ENCODE assay signal across 8 cellular contexts in genomic region chrX:74614193-74614909, GRCh38. TPM values are rescaled to one million over a fixed set of nuclear protein-coding genes. Genes with fewer than 3 reads are reported as not detected.
DNase-seq lines count a peak whose midpoint lies in the region; ATAC-seq and TF ChIP-seq lines count a peak whose summit lies in the region.

TSS of gene RLIM (minus strand) at chrX:74614624. CDS start at chrX:74595977, 18,647 bp downstream.

- no peak for TF ChIP-seq RAD21 in liver (IDR thresholded peaks at IDR 0.05)

- ATAC-seq in GM19438 (IDR thresholded peaks at IDR 0.05; ENCODE audit: low read depth, unreplicated experiment) (peak; percentile 89), HG03575 (IDR thresholded peaks at IDR 0.05; ENCODE audit: extremely low read depth, insufficient number of reproducible peaks, low FRiP score, unreplicated experiment) (peak; percentile 84)

- H3K4me3 ChIP-seq in dorsolateral prefrontal cortex (peak within 1 kb of the TSS; percentile 45 to 92 (median 76)), liver (ENCODE audit: low read depth in 1 of 3, low read length in 3 of 3) (peak within 1 kb of the TSS; percentile 74 to 86 (median 83))

- H3K27me3 ChIP-seq in dorsolateral prefrontal cortex: peaks cover 0 to 23% (median 0%) of the 10 kb centered on the region in 45 donors
- no peaks in the 10 kb centered on the region for H3K27me3 ChIP-seq in liver (ENCODE audit: control insufficient read depth in 4 of 4, insufficient read depth in 4 of 4, low read length in 3 of 4)

- H3K4me1 ChIP-seq in liver (ENCODE audit: control insufficient read depth in 4 of 4, insufficient read depth in 4 of 4, low read length in 3 of 4): no peaks in the 10 kb centered on the region

- no peaks in the 10 kb centered on the region for H3K9me3 ChIP-seq in liver (ENCODE audit: control insufficient read depth in 4 of 4, low read length in 3 of 4)

- H3K27ac ChIP-seq in dorsolateral prefrontal cortex (peak within 1 kb of the TSS; percentile 75 to 96 (median 92)), liver (ENCODE audit: low read depth in 1 of 2, low read length in 2 of 2) (peak within 1 kb of the TSS; percentile 75 to 93)

- intact Hi-C loops in activated CD4-positive, alpha-beta memory T cell treated with anti-CD3 and anti-CD28 coated beads for 36 hours (cut with micrococcal nuclease): loop anchor here (1.0 to 10.0 kb wide), 7 partner anchors 36 to 1560 kb away; partner anchors contain the start of gene PBDC1
- intact Hi-C loops in dorsolateral prefrontal cortex (cut with DNase I): loop anchor here (10.0 kb wide), 3 partner anchors 190 to 660 kb away; partner anchors contain the start of genes ABCB7 (in 1 of the 2), SLC16A2 (in 1 of the 2) and UPRT (in 1 of the 2)

- H3K9ac ChIP-seq in liver (ENCODE audit: low read depth in 1 of 2, low read length in 2 of 2): peak within 1 kb of the TSS; percentile 64 to 78

- POLR2A ChIA-PET in activated CD4-positive, alpha-beta memory T cell treated with anti-CD3 and anti-CD28 coated beads for 36 hours (lab: Charles Lee): interaction anchor here (0.7 to 0.8 kb wide), 4 partner anchors 36 to 311 kb away, joined by 3 to 6 read pairs (median 4); partner anchors contain the start of gene NEXMIF

- no peaks in the 10 kb centered on the region for H3K27me3 Mint-ChIP-seq in activated CD4-positive, alpha-beta memory T cell treated with anti-CD3 and anti-CD28 coated beads for 36 hours

- H3K36me3 ChIP-seq in liver (ENCODE audit: control insufficient read depth in 4 of 4, insufficient read depth in 3 of 4, low read depth in 1 of 4, low read length in 3 of 4): no peaks in the 10 kb centered on the region

- WGBS in liver: under 1% methylated on average over 59 of the region's 59 CpGs

- H3K27ac Mint-ChIP-seq in activated CD4-positive, alpha-beta memory T cell treated with anti-CD3 and anti-CD28 coated beads for 36 hours: peak within 1 kb of the TSS; percentile 99

- CTCF ChIA-PET in activated CD4-positive, alpha-beta memory T cell treated with anti-CD3 and anti-CD28 coated beads for 36 hours (lab: Charles Lee): no interaction called here

- H3K9me3 Mint-ChIP-seq in activated CD4-positive, alpha-beta memory T cell treated with anti-CD3 and anti-CD28 coated beads for 36 hours: no peaks in the 10 kb centered on the region

- peaks cover 12% of the 10 kb centered on the region for H3K4me1 Mint-ChIP-seq in activated CD4-positive, alpha-beta memory T cell treated with anti-CD3 and anti-CD28 coated beads for 36 hours (ENCODE audit: low read depth)

- peak; percentile 95 for DNase-seq in CD1c-positive myeloid dendritic cell (ENCODE audit: extremely low spot score)
- DNase-seq in NCI-H82 treated with DMSO at 0.1 percent for 48 hours (lab: John Stamatoyannopoulos, UW; ENCODE audit: unreplicated experiment): peak; percentile 86
- DNase-seq in activated CD4-positive, alpha-beta memory T cell treated with anti-CD3 and anti-CD28 coated beads for 36 hours: peak; percentile 95
- peak; percentile 82 to 95 (median 92) for DNase-seq in dorsolateral prefrontal cortex
- DNase-seq in stimulated activated CD4-positive, alpha-beta T cell treated with anti-CD3 and anti-CD28 coated beads, Interleukin-4, amount 100 ng/mL, for 24 hours: peak; percentile 92

- H3K4me3 Mint-ChIP-seq in activated CD4-positive, alpha-beta memory T cell treated with anti-CD3 and anti-CD28 coated beads for 36 hours: peak within 1 kb of the TSS; percentile 98

- peaks cover 12% of the 10 kb centered on the region for H3K36me3 Mint-ChIP-seq in activated CD4-positive, alpha-beta memory T cell treated with anti-CD3 and anti-CD28 coated beads for 36 hours

- TF ChIP-seq CTCF in dorsolateral prefrontal cortex (IDR thresholded peaks at IDR 0.05 in 54 of 56, conservative IDR thresholded peaks at IDR 0.05 in 2 of 56; ENCODE audit: low read depth in 1 of 56, partially characterized antibody in 56 of 56) (peak in 4 of 56 donors; percentile 7 to 19 (median 14)), liver (IDR thresholded peaks at IDR 0.05; ENCODE audit: low read depth, low read length, missing input control) (no peak)

TF ChIP-seq in liver, 16 proteins besides CTCF, POLR2A, EP300 and RAD21:
- no peak for TF ChIP-seq RXRA (IDR thresholded peaks at IDR 0.05)
- TF ChIP-seq TAF1 (conservative IDR thresholded peaks at IDR 0.05): peak; percentile 81
- peak; percentile 67 for TF ChIP-seq SP1 (IDR thresholded peaks at IDR 0.05)
- TF ChIP-seq FOXA1 (IDR thresholded peaks at IDR 0.05): no peak
- peak; percentile 82 for TF ChIP-seq MAX (IDR thresholded peaks at IDR 0.05)
- TF ChIP-seq ATF3 (IDR thresholded peaks at IDR 0.05): no peak
- peak; percentile 56 for TF ChIP-seq ZBTB33 (IDR thresholded peaks at IDR 0.05)
- TF ChIP-seq HNF4A (conservative IDR thresholded peaks at IDR 0.05): no peak
- TF ChIP-seq JUND (IDR thresholded peaks at IDR 0.05): no peak
- TF ChIP-seq FOXA2 (IDR thresholded peaks at IDR 0.05): no peak
- TF ChIP-seq YY1 (IDR thresholded peaks at IDR 0.05): peak; percentile 99
- no peak for TF ChIP-seq NR2F2 (IDR thresholded peaks at IDR 0.05)
- TF ChIP-seq HNF4G (IDR thresholded peaks at IDR 0.05): no peak
- TF ChIP-seq REST (IDR thresholded peaks at IDR 0.05): peak; percentile 10
- TF ChIP-seq EGR1 (IDR thresholded peaks at IDR 0.05; ENCODE audit: low read depth in 2 of 2): peak in 1 of 2 donors; percentile 51
- peak; percentile 75 to 93 for TF ChIP-seq GABPA (IDR thresholded peaks at IDR 0.05 in 1 of 2, conservative IDR thresholded peaks at IDR 0.05 in 1 of 2)

RNA-seq across cellular contexts. Expression of gene RLIM, which starts in this region (rescaled TPM):
- 10 to 100 TPM; 36.6 to 37.5 TPM for total RNA-seq in activated CD4-positive, alpha-beta memory T cell treated with anti-CD3 and anti-CD28 coated beads for 36 hours
- total RNA-seq in dorsolateral prefrontal cortex: 10 to 100 TPM; 38.7 to 94.6 (median 67.5) TPM
- 10 to 100 TPM; 16.3 to 17.0 TPM for total RNA-seq in liver
- polyA plus RNA-seq in liver: 1 to 10 TPM; 1.8 to 3.3 TPM

Comparison
In these comparisons a context has a peak if more than half of its experiments do, and no peak if none do; other contexts are left out.
1. Peak in every context shown above with its lines: DNase-seq, ATAC-seq, H3K4me3 ChIP-seq and H3K27ac ChIP-seq.